1 cellular context compared by ENCODE assay signal in the genomic region with DNA sequence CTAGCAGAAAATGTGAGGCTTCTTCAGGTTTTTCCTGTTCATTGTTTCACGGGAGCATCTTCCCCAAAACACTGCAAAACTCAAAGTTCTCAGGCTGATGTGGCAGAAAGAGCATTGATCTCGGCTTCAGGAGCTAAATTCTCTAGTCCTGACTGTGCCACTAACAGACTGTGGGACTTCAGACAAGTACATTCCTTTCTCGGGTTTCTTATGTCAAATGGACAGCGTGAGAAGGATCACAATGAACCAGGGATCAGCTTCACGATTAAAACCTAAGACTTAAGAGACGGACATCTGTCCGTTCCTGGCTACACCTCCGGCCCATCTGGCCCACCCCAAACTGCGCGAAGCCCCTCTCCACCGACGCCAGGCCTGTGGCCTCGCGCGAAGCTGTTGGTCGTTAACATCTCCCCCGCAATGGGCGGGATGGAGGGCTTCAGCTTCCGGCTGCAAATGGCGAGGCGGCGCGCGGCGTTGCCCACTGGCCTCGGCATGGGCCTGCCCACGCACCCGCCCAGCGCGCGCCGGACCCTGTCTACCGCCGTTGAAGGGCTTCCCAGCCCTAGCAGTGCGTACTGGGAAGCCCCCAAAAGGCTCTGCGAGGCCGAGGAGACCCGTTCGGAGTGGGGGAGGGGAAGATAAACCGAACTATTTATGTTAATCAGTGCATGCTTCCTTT.
TF ChIP-seq lines count a peak whose summit lies in the region.

No MANE protein-coding gene starts in this region.

TF ChIP-seq in WTC11, 78 proteins besides CTCF, POLR2A, EP300 and RAD21 (continued from another document and continues in another):
- TF ChIP-seq AFF4 (CRISPR knock-in tag; IDR thresholded peaks at IDR 0.05; ENCODE audit: borderline replicate concordance) (no peak), ERG (CRISPR knock-in tag; IDR thresholded peaks at IDR 0.05) (no peak), NR2C2 (CRISPR knock-in tag; IDR thresholded peaks at IDR 0.05) (peak; percentile 17; the same call in 1 of the 2 replicates), ATF6 (CRISPR knock-in tag; IDR thresholded peaks at IDR 0.05) (no peak), E2F1 (CRISPR knock-in tag; IDR thresholded peaks at IDR 0.05) (no peak), SP1 (CRISPR knock-in tag; conservative IDR thresholded peaks at IDR 0.05) (peak; percentile 66), TEAD4 (CRISPR knock-in tag; IDR thresholded peaks at IDR 0.05) (peak; percentile 79), ZNF416 (CRISPR knock-in tag; IDR thresholded peaks at IDR 0.05) (peak; percentile 62; the same call in 1 of the 2 replicates), JUN (CRISPR knock-in tag; IDR thresholded peaks at IDR 0.05) (no peak), HMGA2 (CRISPR knock-in tag; IDR thresholded peaks at IDR 0.05) (no peak), MAX (CRISPR knock-in tag; IDR thresholded peaks at IDR 0.05) (peak; percentile 92), KAT7 (CRISPR knock-in tag; IDR thresholded peaks at IDR 0.05; ENCODE audit: borderline replicate concordance) (peak; percentile 66; the same call in 1 of the 2 replicates), MXD4 (CRISPR knock-in tag; IDR thresholded peaks at IDR 0.05; ENCODE audit: borderline replicate concordance) (no peak), ZNF532 (CRISPR knock-in tag; IDR thresholded peaks at IDR 0.05; ENCODE audit: borderline replicate concordance) (0 out of 2 replicates have a peak, but pooled peaks have one; percentile 72), ZNF219 (CRISPR knock-in tag; IDR thresholded peaks at IDR 0.05; ENCODE audit: borderline replicate concordance) (no peak), CDX4 (CRISPR knock-in tag; IDR thresholded peaks at IDR 0.05; ENCODE audit: borderline replicate concordance) (no peak), STAT6 (CRISPR knock-in tag; conservative IDR thresholded peaks at IDR 0.05; ENCODE audit: low read depth) (no peak), CREB1 (CRISPR knock-in tag; IDR thresholded peaks at IDR 0.05) (peak; percentile 74; the same call in 1 of the 2 replicates), ZBTB21 (CRISPR knock-in tag; IDR thresholded peaks at IDR 0.05; ENCODE audit: borderline replicate concordance) (no peak), GTF2I (CRISPR knock-in tag; conservative IDR thresholded peaks at IDR 0.05) (no peak), MYBL2 (CRISPR knock-in tag; IDR thresholded peaks at IDR 0.05) (peak; percentile 93)
- TF ChIP-seq, protein P1, sequence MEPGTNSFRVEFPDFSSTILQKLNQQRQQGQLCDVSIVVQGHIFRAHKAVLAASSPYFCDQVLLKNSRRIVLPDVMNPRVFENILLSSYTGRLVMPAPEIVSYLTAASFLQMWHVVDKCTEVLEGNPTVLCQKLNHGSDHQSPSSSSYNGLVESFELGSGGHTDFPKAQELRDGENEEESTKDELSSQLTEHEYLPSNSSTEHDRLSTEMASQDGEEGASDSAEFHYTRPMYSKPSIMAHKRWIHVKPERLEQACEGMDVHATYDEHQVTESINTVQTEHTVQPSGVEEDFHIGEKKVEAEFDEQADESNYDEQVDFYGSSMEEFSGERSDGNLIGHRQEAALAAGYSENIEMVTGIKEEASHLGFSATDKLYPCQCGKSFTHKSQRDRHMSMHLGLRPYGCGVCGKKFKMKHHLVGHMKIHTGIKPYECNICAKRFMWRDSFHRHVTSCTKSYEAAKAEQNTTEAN (CRISPR knock-in tag; IDR thresholded peaks at IDR 0.05) = peak; percentile 69; the same call in 1 of the 2 replicates
- TF ChIP-seq, protein P2, sequence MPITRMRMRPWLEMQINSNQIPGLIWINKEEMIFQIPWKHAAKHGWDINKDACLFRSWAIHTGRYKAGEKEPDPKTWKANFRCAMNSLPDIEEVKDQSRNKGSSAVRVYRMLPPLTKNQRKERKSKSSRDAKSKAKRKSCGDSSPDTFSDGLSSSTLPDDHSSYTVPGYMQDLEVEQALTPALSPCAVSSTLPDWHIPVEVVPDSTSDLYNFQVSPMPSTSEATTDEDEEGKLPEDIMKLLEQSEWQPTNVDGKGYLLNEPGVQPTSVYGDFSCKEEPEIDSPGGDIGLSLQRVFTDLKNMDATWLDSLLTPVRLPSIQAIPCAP (CRISPR knock-in tag; IDR thresholded peaks at IDR 0.05) = peak; percentile 63
- TF ChIP-seq, protein P3, sequence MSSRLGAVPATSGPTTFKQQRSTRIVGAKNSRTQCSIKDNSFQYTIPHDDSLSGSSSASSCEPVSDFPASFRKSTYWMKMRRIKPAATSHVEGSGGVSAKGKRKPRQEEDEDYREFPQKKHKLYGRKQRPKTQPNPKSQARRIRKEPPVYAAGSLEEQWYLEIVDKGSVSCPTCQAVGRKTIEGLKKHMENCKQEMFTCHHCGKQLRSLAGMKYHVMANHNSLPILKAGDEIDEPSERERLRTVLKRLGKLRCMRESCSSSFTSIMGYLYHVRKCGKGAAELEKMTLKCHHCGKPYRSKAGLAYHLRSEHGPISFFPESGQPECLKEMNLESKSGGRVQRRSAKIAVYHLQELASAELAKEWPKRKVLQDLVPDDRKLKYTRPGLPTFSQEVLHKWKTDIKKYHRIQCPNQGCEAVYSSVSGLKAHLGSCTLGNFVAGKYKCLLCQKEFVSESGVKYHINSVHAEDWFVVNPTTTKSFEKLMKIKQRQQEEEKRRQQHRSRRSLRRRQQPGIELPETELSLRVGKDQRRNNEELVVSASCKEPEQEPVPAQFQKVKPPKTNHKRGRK (CRISPR knock-in tag; IDR thresholded peaks at IDR 0.05; ENCODE audit: borderline replicate concordance) = no peak
